8 cellular contexts compared by ENCODE assay signal in the genomic region with DNA sequence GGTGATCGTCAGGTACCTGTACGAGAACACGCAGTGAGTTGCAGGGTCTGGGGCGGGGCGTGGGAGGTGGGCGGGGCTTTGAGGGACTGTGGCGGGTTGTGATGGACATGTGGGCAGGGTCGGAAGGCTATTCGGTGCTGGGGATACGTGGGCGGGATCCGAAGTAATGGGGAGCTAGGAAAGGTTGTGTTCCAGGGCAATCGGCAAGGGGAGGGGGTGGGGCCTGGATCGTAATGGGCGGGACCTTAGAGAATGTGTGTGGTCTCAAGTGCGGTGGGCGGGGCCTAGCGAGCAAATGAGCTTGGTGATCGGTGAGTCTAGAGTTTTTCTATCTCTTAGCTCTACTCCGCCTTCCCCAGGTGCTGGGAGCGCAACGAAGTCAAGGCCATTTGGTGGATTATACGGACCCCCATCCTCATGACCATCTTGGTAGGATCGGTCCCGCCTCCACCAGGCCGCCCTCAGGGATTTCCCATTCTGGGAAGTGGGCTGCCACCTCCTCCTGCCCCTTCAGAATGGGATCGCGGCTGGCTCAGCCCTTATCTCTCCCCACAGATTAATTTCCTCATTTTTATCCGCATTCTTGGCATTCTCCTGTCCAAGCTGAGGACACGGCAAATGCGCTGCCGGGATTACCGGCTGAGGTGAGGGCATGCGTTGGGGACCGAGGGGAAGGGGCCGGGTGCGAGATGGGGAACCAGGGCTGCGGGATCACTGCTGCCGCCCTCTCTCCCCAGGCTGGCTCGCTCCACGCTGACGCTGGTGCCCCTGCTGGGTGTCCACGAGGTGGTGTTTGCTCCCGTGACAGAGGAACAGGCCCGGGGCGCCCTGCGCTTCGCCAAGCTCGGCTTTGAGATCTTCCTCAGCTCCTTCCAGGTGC. TPM values are rescaled to one million over a fixed set of nuclear protein-coding genes. Genes with fewer than 3 reads are reported as not detected.
DNase-seq lines count a peak whose midpoint lies in the region; ATAC-seq, FAIRE-seq and TF ChIP-seq lines count a peak whose summit lies in the region.

No MANE protein-coding gene starts in this region.

- peak overlapping the region; percentile 64 for H3K4me3 Mint-ChIP-seq in activated T-cell treated with anti-CD3 and anti-CD28 coated beads, Interleukin-2, amount 50 U/mL, for 24 hours
- peak overlapping the region; percentile 75 to 91 (median 87) for H3K4me3 Mint-ChIP-seq in naive B cell
- H3K4me3 Mint-ChIP-seq in stimulated activated memory B cell treated with anti-CD40 and anti-IgM and Interleukin-4, amounts not matched to agents 10 μg/mL and 1 μg/mL and 100 μg/mL, for 72 hours: peak overlapping the region; percentile 75

- H3K36me3 Mint-ChIP-seq in activated T-cell treated with anti-CD3 and anti-CD28 coated beads, Interleukin-2, amount 50 U/mL, for 24 hours (ENCODE audit: low read depth): no peaks in the 10 kb centered on the region
- H3K36me3 Mint-ChIP-seq in naive B cell: no peaks in the 10 kb centered on the region
- peaks cover 6% of the 10 kb centered on the region for H3K36me3 Mint-ChIP-seq in stimulated activated memory B cell treated with anti-CD40 and anti-IgM and Interleukin-4, amounts not matched to agents 10 μg/mL and 1 μg/mL and 100 μg/mL, for 72 hours

- ATAC-seq in GM21786 (IDR thresholded peaks at IDR 0.05; ENCODE audit: unreplicated experiment) (peak; percentile 53), esophagus mucosa (peak; percentile 76), naive B cell (ENCODE audit: low read depth in 2 of 2) (peak; percentile 38 to 54)
- ATAC-seq in stimulated activated memory B cell treated with anti-CD40 and anti-IgM and Interleukin-4, amounts not matched to agents 10 μg/mL and 1 μg/mL and 100 μg/mL, for 72 hours: peak; percentile 50

- no peak for DNase-seq in AG09319 (ENCODE audit: extremely low read depth, low read depth)
- DNase-seq in NCI-H748 treated with DMSO at 0.1 percent for 48 hours (lab: John Stamatoyannopoulos, UW): peak; percentile 93
- DNase-seq in activated T-cell treated with anti-CD3 and anti-CD28 coated beads, Interleukin-2, amount 50 U/mL, for 24 hours: peak; percentile 84
- peak; percentile 46 for DNase-seq in naive B cell
- no peak for DNase-seq in H54 (ENCODE audit: insufficient read length, low spot score)

- H3K9me3 Mint-ChIP-seq in activated T-cell treated with anti-CD3 and anti-CD28 coated beads, Interleukin-2, amount 50 U/mL, for 24 hours: no peaks in the 10 kb centered on the region
- peaks cover 0 to 5% (median 0%) of the 10 kb centered on the region in 7 donors for H3K9me3 Mint-ChIP-seq in naive B cell
- H3K9me3 Mint-ChIP-seq in stimulated activated memory B cell treated with anti-CD40 and anti-IgM and Interleukin-4, amounts not matched to agents 10 μg/mL and 1 μg/mL and 100 μg/mL, for 72 hours: no peaks in the 10 kb centered on the region

- FAIRE-seq in H54 (lab: Jason Lieb, UNC): no peak

- TF ChIP-seq POLR2A in H54 (IDR thresholded peaks at IDR 0.05; ENCODE audit: low read depth, low read length): no peak

- peaks cover 21% of the 10 kb centered on the region for H3K4me1 Mint-ChIP-seq in activated T-cell treated with anti-CD3 and anti-CD28 coated beads, Interleukin-2, amount 50 U/mL, for 24 hours (ENCODE audit: low read depth)
- H3K4me1 Mint-ChIP-seq in naive B cell: peaks cover 22 to 34% (median 31%) of the 10 kb centered on the region in 3 donors
- H3K4me1 Mint-ChIP-seq in stimulated activated memory B cell treated with anti-CD40 and anti-IgM and Interleukin-4, amounts not matched to agents 10 μg/mL and 1 μg/mL and 100 μg/mL, for 72 hours: peaks cover 33% of the 10 kb centered on the region

- H3K27me3 Mint-ChIP-seq in activated T-cell treated with anti-CD3 and anti-CD28 coated beads, Interleukin-2, amount 50 U/mL, for 24 hours: no peaks in the 10 kb centered on the region
- peaks cover 17 to 47% (median 42%) of the 10 kb centered on the region in 3 donors for H3K27me3 Mint-ChIP-seq in naive B cell
- H3K27me3 Mint-ChIP-seq in stimulated activated memory B cell treated with anti-CD40 and anti-IgM and Interleukin-4, amounts not matched to agents 10 μg/mL and 1 μg/mL and 100 μg/mL, for 72 hours: peaks cover 33% of the 10 kb centered on the region

- TF ChIP-seq CTCF in AG09319 (IDR thresholded peaks at IDR 0.05; ENCODE audit: low read depth, low read length): peak; percentile 36

- H3K27ac Mint-ChIP-seq in activated T-cell treated with anti-CD3 and anti-CD28 coated beads, Interleukin-2, amount 50 U/mL, for 24 hours: no peak overlapping the region
- H3K27ac Mint-ChIP-seq in naive B cell: peak overlapping the region in 2 of 6 donors; percentile 47 to 81
- H3K27ac Mint-ChIP-seq in stimulated activated memory B cell treated with anti-CD40 and anti-IgM and Interleukin-4, amounts not matched to agents 10 μg/mL and 1 μg/mL and 100 μg/mL, for 72 hours: no peak overlapping the region

RNA-seq across cellular contexts. Expression of gene GIPR, which starts 9.6 kb away (rescaled TPM):
- 0.16 TPM for total RNA-seq in esophagus mucosa
- polyA plus RNA-seq in naive B cell (ENCODE audit: low read depth in 6 of 6): not detected

RNA-seq across cellular contexts. Expression of gene SNRPD2, which starts 14.2 kb away (rescaled TPM):
- 387 TPM for total RNA-seq in esophagus mucosa
- 1,000 to 10,000 TPM in 2 of 6 donors, 100 to 1,000 TPM in 4; 808 to 1,139 (median 906) TPM for polyA plus RNA-seq in naive B cell (ENCODE audit: low read depth in 6 of 6)

RNA-seq across cellular contexts. Expression of gene QPCTL, which starts 14.9 kb away (rescaled TPM):
- 5.7 TPM for total RNA-seq in esophagus mucosa
- 1 to 10 TPM in 5 of 6 donors, under 1 TPM in 1; 0.70 to 6.8 (median 1.7) TPM for polyA plus RNA-seq in naive B cell (ENCODE audit: low read depth in 6 of 6)

RNA-seq across cellular contexts. Expression of gene EML2, which starts 38.4 kb away (rescaled TPM):
- total RNA-seq in esophagus mucosa: 85.4 TPM
- polyA plus RNA-seq in naive B cell (ENCODE audit: low read depth in 6 of 6): 10 to 100 TPM in 3 of 6 donors, 1 to 10 TPM in 3; 4.3 to 14.1 (median 10.3) TPM

RNA-seq across cellular contexts. Expression of gene FBXO46, which starts 53.1 kb away (rescaled TPM):
- 30.3 TPM for total RNA-seq in esophagus mucosa
- 10 to 100 TPM in 5 of 6 donors, 1 to 10 TPM in 1; 9.4 to 23.0 (median 13.9) TPM for polyA plus RNA-seq in naive B cell (ENCODE audit: low read depth in 6 of 6)

Comparison
In these comparisons a context has a peak if more than half of its experiments do, and no peak if none do; other contexts are left out.
1. DNase-seq: peak in NCI-H748 treated with DMSO at 0.1 percent for 48 hours (single experiment), activated T-cell treated with anti-CD3 and anti-CD28 coated beads, Interleukin-2, amount 50 U/mL, for 24 hours (single experiment) and naive B cell (single experiment); none in AG09319 (single experiment) and H54 (single experiment).
2. Peak in every context shown above with its lines, with median percentiles within 50 percentile points of each other: ATAC-seq and H3K4me3 Mint-ChIP-seq.